In genomic region chr11:369336-370018, GRCh38 we compare ENCODE assay signal across 8 cellular contexts. TPM values are rescaled to one million over a fixed set of nuclear protein-coding genes. Genes with fewer than 3 reads are reported as not detected.
DNase-seq lines count a peak whose midpoint lies in the region; ATAC-seq and TF ChIP-seq lines count a peak whose summit lies in the region.

Gene B4GALNT4, plus strand, starts transcription at chr11:369499. Its CDS starts 305 bp downstream, at chr11:369804.

- no peaks in the 10 kb centered on the region for H3F3A ChIP-seq in smooth muscle cell (ENCODE audit: low read depth)

- H3K4me2 ChIP-seq in smooth muscle cell, result peak within 1 kb of the TSS; percentile 92

- peak within 1 kb of the TSS; percentile 52 for H3K4me3 ChIP-seq in smooth muscle cell

- WGBS in smooth muscle cell (ENCODE audit: low lambda C conversion rate), result 0% methylated on average over 9 of the region's 118 CpGs

- no peaks in the 10 kb centered on the region for H3K79me2 ChIP-seq in smooth muscle cell (ENCODE audit: low read depth)

- no peaks in the 10 kb centered on the region for H3K9me3 Mint-ChIP-seq in activated naive CD4-positive, alpha-beta T cell treated with anti-CD3 and anti-CD28 coated beads for 36 hours

- H3K4me1 Mint-ChIP-seq in activated naive CD4-positive, alpha-beta T cell treated with anti-CD3 and anti-CD28 coated beads for 36 hours (ENCODE audit: low read depth), result peaks cover 13% of the 10 kb centered on the region

- peaks cover 21% of the 10 kb centered on the region for H4K20me1 ChIP-seq in smooth muscle cell (ENCODE audit: low read depth)

- H3K9ac ChIP-seq in smooth muscle cell (ENCODE audit: low read depth), result peak within 1 kb of the TSS; percentile 39

- H3K4me3 Mint-ChIP-seq in activated naive CD4-positive, alpha-beta T cell treated with anti-CD3 and anti-CD28 coated beads for 36 hours, result peak within 1 kb of the TSS; percentile 70

- H3K27ac Mint-ChIP-seq in activated naive CD4-positive, alpha-beta T cell treated with anti-CD3 and anti-CD28 coated beads for 36 hours, result no peak within 1 kb of the TSS

- no peaks in the 10 kb centered on the region for H3K27me3 ChIP-seq in smooth muscle cell (ENCODE audit: low read depth)

- H3K36me3 Mint-ChIP-seq in activated naive CD4-positive, alpha-beta T cell treated with anti-CD3 and anti-CD28 coated beads for 36 hours (ENCODE audit: low read depth), result no peaks in the 10 kb centered on the region

- no peaks in the 10 kb centered on the region for H3K36me3 ChIP-seq in smooth muscle cell (ENCODE audit: low read depth)

- no peak for TF ChIP-seq CTCF in smooth muscle cell (IDR thresholded peaks at IDR 0.05; ENCODE audit: borderline replicate concordance, insufficient read depth, poor library complexity, severe bottlenecking)

- intact Hi-C loops in activated naive CD4-positive, alpha-beta T cell treated with anti-CD3 and anti-CD28 coated beads for 36 hours (cut with micrococcal nuclease), result no loop called here
- intact Hi-C loops in left ventricle myocardium superior (cut with micrococcal nuclease), result no loop called here

- DNase-seq in AG20443 (ENCODE audit: low spot score), result peak; percentile 80
- peak; percentile 53 for DNase-seq in HPDE6-E6E7 (ENCODE audit: extremely low spot score)
- DNase-seq in activated naive CD4-positive, alpha-beta T cell treated with anti-CD3 and anti-CD28 coated beads for 36 hours, result no peak
- DNase-seq in left ventricle myocardium superior, result peak; percentile 16
- DNase-seq in smooth muscle cell (lab: John Stamatoyannopoulos, UW; ENCODE audit: unreplicated experiment), result no peak
- no peak for DNase-seq in SHP77 treated with DMSO at 0.1 percent for 48 hours (lab: John Stamatoyannopoulos, UW)
- no peak for DNase-seq in NCI-H187 treated with DMSO at 0.1 percent for 48 hours (lab: John Stamatoyannopoulos, UW)

- ATAC-seq in left ventricle myocardium superior, result peak; percentile 24
- no peak for ATAC-seq in GM18909 (IDR thresholded peaks at IDR 0.05; ENCODE audit: poor library complexity, unreplicated experiment)

- CTCF ChIA-PET in activated naive CD4-positive, alpha-beta T cell treated with anti-CD3 and anti-CD28 coated beads for 36 hours (lab: Charles Lee), result no interaction called here

- H3K9me3 ChIP-seq in smooth muscle cell (replicated peaks; ENCODE audit: low read depth), result no peaks in the 10 kb centered on the region

- H2AFZ ChIP-seq in smooth muscle cell (ENCODE audit: low read depth), result peak within 1 kb of the TSS; percentile 71

- H3K4me1 ChIP-seq in smooth muscle cell (ENCODE audit: low read depth), result peaks cover 7% of the 10 kb centered on the region

- peaks cover 25% of the 10 kb centered on the region for H3K27me3 Mint-ChIP-seq in activated naive CD4-positive, alpha-beta T cell treated with anti-CD3 and anti-CD28 coated beads for 36 hours (ENCODE audit: low read depth)

- no peak within 1 kb of the TSS for H3K27ac ChIP-seq in smooth muscle cell (ENCODE audit: low read depth)

RNA-seq across cellular contexts. Expression of gene B4GALNT4, which starts in this region (rescaled TPM):
- total RNA-seq in activated naive CD4-positive, alpha-beta T cell treated with anti-CD3 and anti-CD28 coated beads for 36 hours, result 1 to 10 TPM; 4.1 to 5.2 TPM
- total RNA-seq in left ventricle myocardium superior (0.50 TPM), smooth muscle cell (21.9 and 48.8 TPM in 2 replicates)
- polyA plus RNA-seq in smooth muscle cell, result 44.9 and 45.8 TPM in 2 replicates

Comparison
In these comparisons a context has a peak if more than half of its experiments do, and no peak if none do; other contexts are left out.
1. Peak in DNase-seq and ATAC-seq in left ventricle myocardium superior; RNA of the gene not detected or under 1 TPM.
2. DNase-seq: peak in AG20443 (single experiment) and HPDE6-E6E7 (single experiment); none in activated naive CD4-positive, alpha-beta T cell treated with anti-CD3 and anti-CD28 coated beads for 36 hours (single experiment), smooth muscle cell (single experiment), SHP77 treated with DMSO at 0.1 percent for 48 hours (single experiment) and NCI-H187 treated with DMSO at 0.1 percent for 48 hours (single experiment).